ENCODE assay signal across 26 cellular contexts in genomic region chr5:95563367-95563766, GRCh38. TPM values are rescaled to one million over a fixed set of nuclear protein-coding genes. Genes with fewer than 3 reads are reported as not detected.
"Had no signal": no experiment of that assay in that cellular context is flagged by ENCODE, and none has a peak within 500 bp of the region (broad histone marks: within the 10 kb centered on the region; RNA-seq: fewer than 3 reads in every experiment).

No MANE protein-coding gene starts in this region.

- H3K4me3 ChIP-seq: colonic mucosa, coronary artery, dorsolateral prefrontal cortex, esophagus muscularis mucosa, esophagus squamous epithelium, gastrocnemius medialis, gastroesophageal sphincter, heart left ventricle, heart right ventricle had no signal

- H3K36me3 ChIP-seq: colonic mucosa, gastrocnemius medialis had no signal

- H3K4me1 ChIP-seq: colonic mucosa, esophagus muscularis mucosa, esophagus squamous epithelium, foreskin keratinocyte, gastrocnemius medialis, gastroesophageal sphincter, heart left ventricle, heart right ventricle had no signal

- H3K9me3 ChIP-seq: colonic mucosa, esophagus muscularis mucosa, esophagus squamous epithelium, gastrocnemius medialis, gastroesophageal sphincter, heart left ventricle, heart right ventricle had no signal

- ATAC-seq: effector memory CD8-positive, alpha-beta T cell; esophagus mucosa; foreskin keratinocyte; gastrocnemius medialis; gastroesophageal sphincter; heart left ventricle; heart right ventricle had no signal

- H3K27me3 ChIP-seq: colonic mucosa, dorsolateral prefrontal cortex, esophagus muscularis mucosa, esophagus squamous epithelium, foreskin keratinocyte, gastrocnemius medialis, gastroesophageal sphincter, heart left ventricle, heart right ventricle had no signal

- DNase-seq: colonic mucosa; cortex of kidney; dermis blood vessel endothelial cell; dorsolateral prefrontal cortex; effector CD4-positive, alpha-beta T cell; effector CD8-positive, alpha-beta T cell; effector memory CD4-positive, alpha-beta T cell; effector memory CD8-positive, alpha-beta T cell; endodermal cell; esophagus squamous epithelium; foreskin fibroblast; foreskin keratinocyte; foreskin melanocyte; gastrocnemius medialis; glutamatergic neuron; head of caudate nucleus; heart left ventricle; heart right ventricle had no signal

- FAIRE-seq: colon, endothelial cell of umbilical vein, frontal cortex had no signal

- H3K27ac ChIP-seq: colonic mucosa, coronary artery, dorsolateral prefrontal cortex, epithelial cell of prostate, esophagus muscularis mucosa, esophagus squamous epithelium, foreskin keratinocyte, gastrocnemius medialis, gastroesophageal sphincter, heart left ventricle, heart right ventricle had no signal

RNA-seq across cellular contexts. Expression of gene GPR150, which starts 56.5 kb away (rescaled TPM):
- total RNA-seq: esophagus mucosa, esophagus squamous epithelium, foreskin keratinocyte, frontal cortex had no signal
